8 cellular contexts compared by ENCODE assay signal in the genomic region with DNA sequence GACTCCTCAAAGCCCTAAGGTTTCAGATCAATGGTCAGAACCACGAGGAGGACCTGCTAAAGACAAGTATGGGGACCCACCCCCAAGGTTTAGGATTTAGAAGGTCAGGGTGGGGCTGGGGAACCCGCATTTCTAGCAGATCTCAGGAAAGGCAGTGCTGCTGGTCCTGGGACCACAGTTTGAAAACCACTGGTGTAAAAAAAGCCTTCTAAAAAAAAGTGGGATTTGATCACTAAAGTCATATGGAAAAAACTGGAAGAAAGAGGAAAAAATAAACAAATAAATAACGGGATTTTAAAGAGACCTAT. TPM values are rescaled to one million over a fixed set of nuclear protein-coding genes. Genes with fewer than 3 reads are reported as not detected.
DNase-seq lines count a peak whose midpoint lies in the region; ATAC-seq and TF ChIP-seq lines count a peak whose summit lies in the region.

No MANE protein-coding gene starts in this region.

- H3K36me3 ChIP-seq in OCI-LY7 (ENCODE audit: insufficient read depth, low read length), result no peaks in the 10 kb centered on the region; the same call in 1 of the 2 replicates
- H3K36me3 ChIP-seq in ovary, result no peaks in the 10 kb centered on the region

- no peak for TF ChIP-seq EP300 in ovary (IDR thresholded peaks at IDR 0.05)

- H3K4me3 ChIP-seq in OCI-LY7 (ENCODE audit: low read depth, low read length, poor library complexity, severe bottlenecking) (peak overlapping the region; percentile 89), epithelial cell of proximal tubule (ENCODE audit: low read depth, low read length) (peak overlapping the region; percentile 72), ovary (peak overlapping the region; percentile 88)

- H2AFZ ChIP-seq in OCI-LY7 (ENCODE audit: low read length), result peak overlapping the region; percentile 84

- H3K27me3 ChIP-seq in ovary, result no peaks in the 10 kb centered on the region

- H3K27ac ChIP-seq in OCI-LY7 (ENCODE audit: low read depth, low read length, poor library complexity, severe bottlenecking) (peak overlapping the region; percentile 62), ovary (peak overlapping the region in 1 of 2 donors; percentile 89)

- POLR2A ChIA-PET in OCI-LY7 (lab: Charles Lee), result no interaction called here

- peaks cover 23% of the 10 kb centered on the region for H3K9me3 ChIP-seq in OCI-LY7 (ENCODE audit: low read length)
- no peaks in the 10 kb centered on the region for H3K9me3 ChIP-seq in ovary

- H3K4me2 ChIP-seq in OCI-LY7 (ENCODE audit: low read length), result peak overlapping the region; percentile 92

- intact Hi-C loops in OCI-LY7 (cut with micrococcal nuclease; ENCODE audit: unreplicated experiment) (loop anchor here (5.0 kb wide), 1 partner anchor 486 kb away; the partner anchor contains the start of gene OSBPL11), ovary (cut with DNase I) (no loop called here)

- ATAC-seq in GM18511 (IDR thresholded peaks at IDR 0.05; ENCODE audit: unreplicated experiment) (no peak), GM18858 (IDR thresholded peaks at IDR 0.05; ENCODE audit: unreplicated experiment) (no peak), HG03039 (IDR thresholded peaks at IDR 0.05; ENCODE audit: unreplicated experiment) (no peak), GM21786 (IDR thresholded peaks at IDR 0.05; ENCODE audit: unreplicated experiment) (no peak)

- no peak for TF ChIP-seq POLR2A in ovary (IDR thresholded peaks at IDR 0.05)

- H3K4me1 ChIP-seq in OCI-LY7 (ENCODE audit: insufficient read depth, low read length, poor library complexity, severe bottlenecking) (peaks cover 7% of the 10 kb centered on the region), ovary (ENCODE audit: insufficient read depth) (peaks cover 8% of the 10 kb centered on the region)

- H4K20me1 ChIP-seq in OCI-LY7 (ENCODE audit: insufficient read depth, low read length), result no peaks in the 10 kb centered on the region

- H3K9me2 ChIP-seq in OCI-LY7 (ENCODE audit: insufficient read depth, low read length), result no peaks in the 10 kb centered on the region

- no TSS peak for BruUV-seq in OCI-LY7 (replicated peaks; lab: Mats Ljungman, UMichigan)

- no peaks in the 10 kb centered on the region; the same call in 1 of the 2 replicates for H3K79me2 ChIP-seq in OCI-LY7 (ENCODE audit: insufficient read depth, low read depth, low read length)

- peak; percentile 21 for DNase-seq in D341Med (ENCODE audit: low spot score)
- DNase-seq in OCI-LY7 (ENCODE audit: low spot score), result peak; percentile 23
- DNase-seq in epithelial cell of proximal tubule (ENCODE audit: low read depth), result no peak
- DNase-seq in ovary, result no peak

- 15 to 22% (median 19%) methylated on average over 3 of the region's 3 CpGs for WGBS in ovary, 3 donors

- TF ChIP-seq CTCF in OCI-LY7 (conservative IDR thresholded peaks at IDR 0.05; ENCODE audit: low read length) (no peak), epithelial cell of proximal tubule (conservative IDR thresholded peaks at IDR 0.05; ENCODE audit: low read depth, low read length) (no peak), ovary (IDR thresholded peaks at IDR 0.05) (no peak)

- CTCF ChIA-PET in OCI-LY7 (lab: Charles Lee; ENCODE audit: unreplicated experiment), result no interaction called here

RNA-seq across cellular contexts. Expression of gene SLC41A3, which starts 0.8 kb away (rescaled TPM):
- total RNA-seq in OCI-LY7 (2014; rRNA removed; shearing (Covaris generic)), result 26.6 and 35.9 TPM in 2 replicates
- total RNA-seq in OCI-LY7 (2022), result 31.9 and 35.3 TPM in 2 replicates
- 25.5 and 41.6 TPM in 2 replicates for total RNA-seq in epithelial cell of proximal tubule
- total RNA-seq in ovary, result 100 to 1,000 TPM in 1 of 7 donors, 10 to 100 TPM in 6; 58.1 to 107 (median 85.9) TPM
- 10 to 100 TPM; 58.5 to 70.6 TPM for polyA plus RNA-seq in ovary

Comparison
In these comparisons a context has a peak if more than half of its experiments do, and no peak if none do; other contexts are left out.
1. DNase-seq: peak in D341Med (single experiment) and OCI-LY7 (single experiment); none in epithelial cell of proximal tubule (single experiment) and ovary (0 of 5).
2. Peak in every context shown above with its lines, with median percentiles within 50 percentile points of each other: H3K4me3 ChIP-seq.